Comparison of ENCODE assay signal across 8 cellular contexts in the genomic region with DNA sequence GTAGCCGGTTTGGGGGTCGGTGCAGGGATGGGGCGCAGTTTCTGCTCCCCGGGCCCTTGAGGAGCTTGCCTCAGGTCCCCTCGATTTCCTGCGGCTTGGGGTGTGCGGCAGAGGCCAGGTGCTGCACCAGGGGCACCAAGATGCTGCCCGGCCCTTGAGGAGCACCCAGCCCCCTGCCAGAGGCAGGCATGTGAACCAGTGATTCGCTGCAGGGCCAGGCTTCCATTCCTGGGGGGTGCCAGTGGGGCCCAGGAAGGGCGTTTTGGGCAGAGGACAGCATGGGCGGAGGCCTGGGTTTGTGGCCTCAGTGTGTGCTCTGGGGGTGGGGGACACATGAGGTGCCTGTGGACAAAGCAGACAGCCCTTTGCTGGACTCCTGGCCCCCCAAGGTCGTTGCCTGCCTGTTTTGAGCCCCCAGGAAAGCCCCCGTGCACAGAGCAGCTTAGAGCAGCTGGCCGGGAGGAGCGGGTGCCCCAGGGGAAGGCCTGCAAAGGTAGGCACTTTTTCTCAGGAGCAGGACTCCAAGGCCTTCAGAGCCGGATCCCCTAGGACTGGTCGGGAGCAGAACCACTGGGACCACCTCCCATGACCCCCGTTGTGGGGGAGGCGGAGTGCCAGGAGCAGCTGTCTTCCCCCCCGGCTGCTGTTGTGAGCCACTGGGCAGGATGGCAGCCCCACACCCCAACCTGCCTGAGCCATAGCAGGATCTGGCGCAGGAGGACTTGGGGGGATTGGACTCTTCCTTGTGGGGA. TPM values are rescaled to one million over a fixed set of nuclear protein-coding genes. Genes with fewer than 3 reads are reported as not detected.
DNase-seq lines count a peak whose midpoint lies in the region; ATAC-seq and TF ChIP-seq lines count a peak whose summit lies in the region.

No MANE protein-coding gene starts in this region.

- H3K36me3 ChIP-seq in DOHH2 (ENCODE audit: control insufficient read depth, low read length): no peaks in the 10 kb centered on the region
- peaks cover 16% of the 10 kb centered on the region for H3K36me3 ChIP-seq in RWPE2 (ENCODE audit: low read depth)
- H3K36me3 ChIP-seq in esophagus squamous epithelium: peaks cover 0 to 13% (median 0%) of the 10 kb centered on the region in 3 donors
- H3K36me3 ChIP-seq in prostate gland: no peaks in the 10 kb centered on the region

- no peak for TF ChIP-seq POLR2A in esophagus squamous epithelium (IDR thresholded peaks at IDR 0.05)
- no peak for TF ChIP-seq POLR2A in prostate gland (IDR thresholded peaks at IDR 0.05)

- no peaks in the 10 kb centered on the region for H3F3A ChIP-seq in DOHH2 (ENCODE audit: control insufficient read depth, insufficient read depth)

- DNase-seq in RWPE2 (ENCODE audit: low spot score) (no peak), esophagus squamous epithelium (lab: John Stamatoyannopoulos, UW) (no peak), prostate gland (ENCODE audit: low spot score) (no peak), NCI-H1105 treated with DMSO at 0.1 percent for 48 hours (lab: John Stamatoyannopoulos, UW) (no peak), NCI-H524 (lab: John Stamatoyannopoulos, UW) (no peak), cerebellar cortex (ENCODE audit: low spot score) (no peak)
- DNase-seq in stimulated activated CD4-positive, alpha-beta T cell treated with anti-CD3 and anti-CD28 coated beads, Interleukin-15, amount 100 ng/mL, for 24 hours: no peak

- TF ChIP-seq CTCF in DOHH2 (IDR thresholded peaks at IDR 0.05; ENCODE audit: low read depth, low read length, poor library complexity, severe bottlenecking) (no peak), RWPE2 (IDR thresholded peaks at IDR 0.05; ENCODE audit: poor library complexity, severe bottlenecking) (no peak), esophagus squamous epithelium (IDR thresholded peaks at IDR 0.05) (no peak), prostate gland (IDR thresholded peaks at IDR 0.05) (no peak)

- peaks cover 6% of the 10 kb centered on the region; the same call in 1 of the 2 replicates for H4K20me1 ChIP-seq in DOHH2 (ENCODE audit: control insufficient read depth, insufficient read depth, low read depth, low read length)

- H3K4me3 ChIP-seq in DOHH2 (ENCODE audit: low read length) (peak overlapping the region; percentile 72), RWPE2 (ENCODE audit: severe bottlenecking) (peak overlapping the region; percentile 75), esophagus squamous epithelium (peak overlapping the region; percentile 60 to 95 (median 68)), prostate gland (peak overlapping the region; percentile 64 to 71)

- intact Hi-C loops in esophagus squamous epithelium (cut with DNase I): loop anchor here (5.0 to 10.0 kb wide), 3 partner anchors 232 to 470 kb away; no protein-coding TSS in a partner anchor
- intact Hi-C loops in prostate gland (cut with DNase I): loop anchor here (2.0 to 10.0 kb wide), 3 partner anchors 307 to 560 kb away; no protein-coding TSS in a partner anchor

- H3K4me2 ChIP-seq in DOHH2 (ENCODE audit: low read length): peak overlapping the region; percentile 77

- H3K79me2 ChIP-seq in DOHH2 (ENCODE audit: control insufficient read depth, low read length): peaks cover 5% of the 10 kb centered on the region; the same call in 1 of the 2 replicates

- peaks cover 16% of the 10 kb centered on the region for H3K27me3 ChIP-seq in DOHH2 (ENCODE audit: control insufficient read depth, low read length)
- H3K27me3 ChIP-seq in RWPE2 (ENCODE audit: insufficient read depth, poor library complexity, severe bottlenecking): no peaks in the 10 kb centered on the region
- H3K27me3 ChIP-seq in esophagus squamous epithelium: peaks cover 0 to 6% (median 0%) of the 10 kb centered on the region in 4 donors
- H3K27me3 ChIP-seq in prostate gland (replicated peaks; ENCODE audit: insufficient read depth): no peaks in the 10 kb centered on the region

- peaks cover 23% of the 10 kb centered on the region for H3K4me1 ChIP-seq in DOHH2 (ENCODE audit: control insufficient read depth, low read length)
- H3K4me1 ChIP-seq in RWPE2 (ENCODE audit: insufficient read depth, poor library complexity, severe bottlenecking): peaks cover 5% of the 10 kb centered on the region
- peaks cover 23 to 56% (median 23%) of the 10 kb centered on the region in 3 donors for H3K4me1 ChIP-seq in esophagus squamous epithelium
- peaks cover 5% of the 10 kb centered on the region for H3K4me1 ChIP-seq in prostate gland (replicated peaks)

- H3K9me2 ChIP-seq in DOHH2 (replicated peaks; ENCODE audit: control insufficient read depth, low read length): no peaks in the 10 kb centered on the region

- no peak overlapping the region for H3K27ac ChIP-seq in DOHH2 (ENCODE audit: low read depth, low read length)
- H3K27ac ChIP-seq in RWPE2 (ENCODE audit: poor library complexity, severe bottlenecking): peak overlapping the region; percentile 65
- peak overlapping the region in 2 of 4 donors; percentile 62 to 69 for H3K27ac ChIP-seq in esophagus squamous epithelium
- no peak overlapping the region for H3K27ac ChIP-seq in prostate gland

- ATAC-seq in RWPE2 (ENCODE audit: low read depth): no peak

- WGBS in esophagus squamous epithelium, 2 donors: 10 to 72% methylated on average over 2 to 3 of the region's 21 CpGs
- WGBS in prostate gland: 60% methylated on average over 14 of the region's 21 CpGs

- H3K9me3 ChIP-seq in DOHH2 (ENCODE audit: control insufficient read depth, insufficient read depth, low read length): no peaks in the 10 kb centered on the region
- H3K9me3 ChIP-seq in RWPE2 (ENCODE audit: severe bottlenecking): no peaks in the 10 kb centered on the region
- H3K9me3 ChIP-seq in esophagus squamous epithelium: no peaks in the 10 kb centered on the region
- no peaks in the 10 kb centered on the region for H3K9me3 ChIP-seq in prostate gland

RNA-seq across cellular contexts. Expression of a gene that starts 1.7 kb away (rescaled TPM):
- 10 to 100 TPM; 19.7 to 27.5 (median 23.9) TPM for total RNA-seq in esophagus squamous epithelium
- total RNA-seq in prostate gland: 10 to 100 TPM; 17.0 to 49.5 TPM
